In genomic region chr4:185811509-185812364, GRCh38 we compare ENCODE assay signal across 8 cellular contexts. TPM values are rescaled to one million over a fixed set of nuclear protein-coding genes. Genes with fewer than 3 reads are reported as not detected.
DNase-seq lines count a peak whose midpoint lies in the region; ATAC-seq and TF ChIP-seq lines count a peak whose summit lies in the region.

A gene with protein sequence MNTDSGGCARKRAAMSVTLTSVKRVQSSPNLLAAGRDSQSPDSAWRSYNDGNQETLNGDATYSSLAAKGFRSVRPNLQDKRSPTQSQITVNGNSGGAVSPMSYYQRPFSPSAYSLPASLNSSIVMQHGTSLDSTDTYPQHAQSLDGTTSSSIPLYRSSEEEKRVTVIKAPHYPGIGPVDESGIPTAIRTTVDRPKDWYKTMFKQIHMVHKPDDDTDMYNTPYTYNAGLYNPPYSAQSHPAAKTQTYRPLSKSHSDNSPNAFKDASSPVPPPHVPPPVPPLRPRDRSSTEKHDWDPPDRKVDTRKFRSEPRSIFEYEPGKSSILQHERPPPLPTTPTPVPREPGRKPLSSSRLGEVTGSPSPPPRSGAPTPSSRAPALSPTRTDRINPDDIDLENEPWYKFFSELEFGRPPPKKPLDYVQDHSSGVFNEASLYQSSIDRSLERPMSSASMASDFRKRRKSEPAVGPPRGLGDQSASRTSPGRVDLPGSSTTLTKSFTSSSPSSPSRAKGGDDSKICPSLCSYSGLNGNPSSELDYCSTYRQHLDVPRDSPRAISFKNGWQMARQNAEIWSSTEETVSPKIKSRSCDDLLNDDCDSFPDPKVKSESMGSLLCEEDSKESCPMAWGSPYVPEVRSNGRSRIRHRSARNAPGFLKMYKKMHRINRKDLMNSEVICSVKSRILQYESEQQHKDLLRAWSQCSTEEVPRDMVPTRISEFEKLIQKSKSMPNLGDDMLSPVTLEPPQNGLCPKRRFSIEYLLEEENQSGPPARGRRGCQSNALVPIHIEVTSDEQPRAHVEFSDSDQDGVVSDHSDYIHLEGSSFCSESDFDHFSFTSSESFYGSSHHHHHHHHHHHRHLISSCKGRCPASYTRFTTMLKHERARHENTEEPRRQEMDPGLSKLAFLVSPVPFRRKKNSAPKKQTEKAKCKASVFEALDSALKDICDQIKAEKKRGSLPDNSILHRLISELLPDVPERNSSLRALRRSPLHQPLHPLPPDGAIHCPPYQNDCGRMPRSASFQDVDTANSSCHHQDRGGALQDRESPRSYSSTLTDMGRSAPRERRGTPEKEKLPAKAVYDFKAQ (N-terminal part only) (minus strand): TSS chr4:185812194. CDS start chr4:185690571, 121,623 bp downstream.

- H3K9me3 ChIP-seq in heart right ventricle, result no peaks in the 10 kb centered on the region
- no peaks in the 10 kb centered on the region for H3K9me3 ChIP-seq in MG63

- POLR2A ChIA-PET in GM10248 (lab: Yijun Ruan, JAX) (no interaction called here), activated B cell treated with CpG ODN at 0.5 μM for 24 hours (lab: Charles Lee) (interaction anchor here (0.7 kb wide), 1 partner anchor 77 kb away, joined by 3 read pairs; no protein-coding TSS in a partner anchor)

- H3K36me3 Mint-ChIP-seq in GM23338 (ENCODE audit: low read depth) (no peaks in the 10 kb centered on the region), activated B cell treated with CpG ODN at 0.5 μM for 24 hours (ENCODE audit: low read depth) (no peaks in the 10 kb centered on the region)

- H3K4me1 ChIP-seq in GM23338 (ENCODE audit: insufficient read depth) (peaks cover 37% of the 10 kb centered on the region), heart right ventricle (peaks cover 0 to 11% (median 0%) of the 10 kb centered on the region in 9 donors)

- H3K27ac Mint-ChIP-seq in GM23338, result peak within 1 kb of the TSS; percentile 88
- no peak within 1 kb of the TSS for H3K27ac Mint-ChIP-seq in activated B cell treated with CpG ODN at 0.5 μM for 24 hours

- H3F3A ChIP-seq in GM23338 (replicated peaks; ENCODE audit: low read depth), result no peaks in the 10 kb centered on the region

- H3K4me2 ChIP-seq in GM23338, result peak within 1 kb of the TSS; percentile 28; the same call in 1 of the 2 replicates

- peak; percentile 53 for DNase-seq in GM10248 (ENCODE audit: extremely low spot score)
- DNase-seq in GM23338 (ENCODE audit: low spot score), result peak; percentile 43
- DNase-seq in M059J (ENCODE audit: low read depth), result peak; percentile 62
- no peak for DNase-seq in activated B cell treated with CpG ODN at 0.5 μM for 24 hours
- peak; percentile 18 to 35 for DNase-seq in heart right ventricle
- DNase-seq in pulmonary artery endothelial cell (ENCODE audit: low read depth, low spot score), result no peak
- DNase-seq in GM03348 (ENCODE audit: low spot score), result no peak
- no peak for DNase-seq in MG63

- WGBS in heart right ventricle, 2 donors, result 26 to 28% methylated on average over 20 of the region's 20 CpGs

- no peak within 1 kb of the TSS for H3K4me3 ChIP-seq in GM23338
- peak within 1 kb of the TSS; percentile 36 to 68 (median 55) for H3K4me3 ChIP-seq in heart right ventricle
- no peak within 1 kb of the TSS for H3K4me3 ChIP-seq in MG63

- H3K9me2 ChIP-seq in GM23338 (ENCODE audit: insufficient read depth), result no peaks in the 10 kb centered on the region

- H3K27ac ChIP-seq in GM23338 (ENCODE audit: low read depth), result no peak within 1 kb of the TSS; the same call in 1 of the 2 replicates
- H3K27ac ChIP-seq in heart right ventricle, result peak within 1 kb of the TSS; percentile 75 to 91 (median 86)

- H3K4me1 Mint-ChIP-seq in GM23338, result peaks cover 44% of the 10 kb centered on the region
- H3K4me1 Mint-ChIP-seq in activated B cell treated with CpG ODN at 0.5 μM for 24 hours, result peaks cover 19% of the 10 kb centered on the region

- H3K27me3 ChIP-seq in GM23338 (ENCODE audit: insufficient read depth) (no peaks in the 10 kb centered on the region), heart right ventricle (no peaks in the 10 kb centered on the region), MG63 (no peaks in the 10 kb centered on the region)

- H2AFZ ChIP-seq in GM23338, result peak within 1 kb of the TSS; percentile 85

- H3K9me3 Mint-ChIP-seq in GM23338, result no peaks in the 10 kb centered on the region
- H3K9me3 Mint-ChIP-seq in activated B cell treated with CpG ODN at 0.5 μM for 24 hours, result no peaks in the 10 kb centered on the region

- H3K4me3 Mint-ChIP-seq in GM23338 (peak within 1 kb of the TSS; percentile 40), activated B cell treated with CpG ODN at 0.5 μM for 24 hours (peak within 1 kb of the TSS; percentile 56)

- peak; percentile 77 for ATAC-seq in GM23338
- ATAC-seq in activated B cell treated with CpG ODN at 0.5 μM for 24 hours (ENCODE audit: low read depth), result peak; percentile 85
- ATAC-seq in heart right ventricle, result peak; percentile 59 to 88 (median 78)

- peaks cover 6% of the 10 kb centered on the region for H3K27me3 Mint-ChIP-seq in GM23338 (ENCODE audit: insufficient read depth, low read depth, poor library complexity)
- H3K27me3 Mint-ChIP-seq in activated B cell treated with CpG ODN at 0.5 μM for 24 hours, result peaks cover 18% of the 10 kb centered on the region

- TF ChIP-seq CTCF in GM10248 (IDR thresholded peaks at IDR 0.05; ENCODE audit: control extremely low read depth, extremely low read depth, low read depth, missing control alignments) (no peak), GM23338 (conservative IDR thresholded peaks at IDR 0.05; ENCODE audit: low read depth in 2 of 2) (no peak), activated B cell treated with CpG ODN at 0.5 μM for 24 hours (IDR thresholded peaks at IDR 0.05) (no peak), heart right ventricle (IDR thresholded peaks at IDR 0.05) (no peak)

- intact Hi-C loops in activated B cell treated with CpG ODN at 0.5 μM for 24 hours (cut with micrococcal nuclease), result no loop called here
- intact Hi-C loops in heart right ventricle (cut with DNase I), result loop anchor here in 3 of 10 donors (5.0 to 10.0 kb wide), 4 partner anchors 36 to 203 kb away; no protein-coding TSS in a partner anchor

- CTCF ChIA-PET in GM10248 (lab: Yijun Ruan, JAX), result interaction anchor here (0.8 to 2.0 kb wide), 3 partner anchors 23 to 51 kb away, joined by 3 to 4 read pairs (median 3); no protein-coding TSS in a partner anchor
- CTCF ChIA-PET in activated B cell treated with CpG ODN at 0.5 μM for 24 hours (lab: Charles Lee), result no interaction called here

- H4K20me1 ChIP-seq in GM23338 (replicated peaks; ENCODE audit: insufficient read depth), result no peaks in the 10 kb centered on the region

- no peaks in the 10 kb centered on the region for H3K79me2 ChIP-seq in GM23338 (replicated peaks; ENCODE audit: insufficient read depth)

- H3K36me3 ChIP-seq in GM23338 (ENCODE audit: insufficient read depth), result no peaks in the 10 kb centered on the region
- no peaks in the 10 kb centered on the region for H3K36me3 ChIP-seq in heart right ventricle
- no peaks in the 10 kb centered on the region for H3K36me3 ChIP-seq in MG63

TF ChIP-seq in GM23338, 12 proteins besides CTCF, POLR2A, EP300 and RAD21 (continues in another document):
- TF ChIP-seq NANOG (IDR thresholded peaks at IDR 0.05; ENCODE audit: borderline replicate concordance) (no peak), EZH2 (IDR thresholded peaks at IDR 0.05; ENCODE audit: low read depth, unreplicated experiment) (no peak), JUNB (IDR thresholded peaks at IDR 0.05; ENCODE audit: unreplicated experiment) (no peak), REST (IDR thresholded peaks at IDR 0.05; ENCODE audit: unreplicated experiment) (no peak), STAT1 (IDR thresholded peaks at IDR 0.05; ENCODE audit: unreplicated experiment) (no peak), POLR2AphosphoS5 (IDR thresholded peaks at IDR 0.05; ENCODE audit: low read depth) (no peak)

RNA-seq across cellular contexts. Expression of the gene that starts here (rescaled TPM):
- total RNA-seq in GM23338 (2014; rRNA removed; shearing (Covaris generic)), result 17.8 and 24.6 TPM in 2 replicates
- polyA plus RNA-seq in GM23338 (2016; fragmentation: Nextera tagmentation; extraction: Ambion mirVana) (23.2 and 27.6 TPM in 2 replicates), heart right ventricle (100 to 1,000 TPM; 175 to 259 TPM)
- 0.52 and 3.6 TPM in 2 replicates for total RNA-seq in M059J (2014; rRNA removed; shearing (Covaris generic))
- total RNA-seq in activated B cell treated with CpG ODN at 0.5 μM for 24 hours (0.05 TPM in 1 of 2 replicates, not detected in the other), heart right ventricle (1,000 to 10,000 TPM in 8 of 10 donors, 100 to 1,000 TPM in 2; 975 to 3,169 (median 1,932) TPM), pulmonary artery endothelial cell (21.6 and 46.2 TPM in 2 replicates)
- 0.07 and 0.10 TPM in 2 replicates for total RNA-seq in MG63 (2014; rRNA removed; shearing (Covaris generic); ENCODE audit: low replicate concordance)

Comparison
In these comparisons a context has a peak if more than half of its experiments do, and no peak if none do; other contexts are left out.
1. RNA of the gene that starts here (total RNA-seq): 975 to 3,169 TPM in heart right ventricle; 21.6 to 46.2 TPM in pulmonary artery endothelial cell, 17.8 to 24.6 TPM in GM23338, 0.52 to 3.6 TPM in M059J, 0.05 TPM in activated B cell treated with CpG ODN at 0.5 μM for 24 hours and 0.07 to 0.10 TPM in MG63; every median in the first group is over 10 times any median in the second.
2. Peak in ATAC-seq in activated B cell treated with CpG ODN at 0.5 μM for 24 hours; RNA of the gene not detected or under 1 TPM.
3. DNase-seq: peak in GM10248 (single experiment), GM23338 (single experiment), M059J (single experiment) and heart right ventricle (2 of 2); none in activated B cell treated with CpG ODN at 0.5 μM for 24 hours (single experiment), pulmonary artery endothelial cell (single experiment), GM03348 (single experiment) and MG63 (single experiment).
4. H3K4me3 ChIP-seq: peak in heart right ventricle (10 of 10); none in GM23338 (single experiment) and MG63 (single experiment).
5. Peak in every context shown above with its lines, with median percentiles within 50 percentile points of each other: ATAC-seq.